ENCODE assay signal across 22 cellular contexts in the genomic region with DNA sequence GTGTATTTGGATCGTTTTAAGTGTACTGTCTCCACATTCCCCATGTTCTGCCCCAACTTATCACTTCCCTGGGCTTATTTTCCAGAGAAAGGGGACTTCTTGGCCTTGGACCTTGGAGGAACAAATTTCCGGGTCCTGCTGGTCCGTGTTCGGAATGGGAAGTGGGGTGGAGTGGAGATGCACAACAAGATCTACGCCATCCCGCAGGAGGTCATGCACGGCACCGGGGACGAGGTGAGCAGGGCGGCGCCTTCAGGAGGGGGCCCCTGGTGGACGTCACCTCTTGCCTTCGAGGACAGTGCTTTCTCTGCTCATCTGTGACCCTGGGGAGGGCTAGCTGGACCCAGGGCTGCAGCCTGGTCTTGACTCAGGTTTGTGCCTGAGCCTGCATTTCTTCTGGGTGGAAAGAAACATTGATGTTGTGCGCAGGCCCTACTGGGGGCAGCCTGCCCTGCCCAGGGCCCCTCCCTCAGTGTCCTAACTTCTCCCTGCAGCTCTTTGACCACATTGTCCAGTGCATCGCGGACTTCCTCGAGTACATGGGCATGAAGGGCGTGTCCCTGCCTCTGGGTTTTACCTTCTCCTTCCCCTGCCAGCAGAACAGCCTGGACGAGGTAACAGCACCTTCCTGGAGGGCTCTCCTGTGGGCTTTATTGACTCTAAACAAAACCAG.
"Had no signal": no experiment of that assay in that cellular context is flagged by ENCODE, and none has a peak within 500 bp of the region (broad histone marks: within the 10 kb centered on the region; RNA-seq: fewer than 3 reads in every experiment).

No MANE protein-coding gene starts in this region.

- DNase-seq: cortex of kidney; effector memory CD8-positive, alpha-beta T cell; hypothalamus; immature natural killer cell; kidney glomerular epithelial cell; mucosa of descending colon; naive B cell; right cardiac atrium; spleen; stimulated activated CD4-positive, alpha-beta T cell treated with anti-CD3 and anti-CD28 coated beads, Interleukin-4, amount 100 ng/mL, for 4 hours; stimulated activated naive CD8-positive, alpha-beta T cell treated with anti-CD3 and anti-CD28 coated beads, Interleukin-15, Interleukin-2, amounts not matched to agents 100 U/mL and 50 U/mL, for 24 hours; substantia nigra; testis; tibial artery had no signal

- H3K9me3 ChIP-seq: mucosa of descending colon, prostate gland, spleen, testis, tibial artery, upper lobe of left lung had no signal

- H3K4me3 ChIP-seq: lung, mucosa of descending colon, prostate gland, skin epidermis, spleen, testis, tibial artery, upper lobe of left lung had no signal

- H3K36me3 ChIP-seq: prostate gland had no signal

- ATAC-seq: effector memory CD8-positive, alpha-beta T cell; natural killer cell treated with Interleukin-12 subunit alpha and Interleukin-12 subunit beta and Interleukin-15 and Interleukin-18, amount 100 ng/mL, for 72 hours; right cardiac atrium; stimulated activated memory B cell treated with anti-CD40 and anti-IgM and Interleukin-4, amounts not matched to agents 10 μg/mL and 1 μg/mL and 100 μg/mL, for 72 hours; stimulated activated naive CD8-positive, alpha-beta T cell treated with anti-CD3 and anti-CD28 coated beads, Interleukin-15, Interleukin-2, amounts not matched to agents 100 U/mL and 50 U/mL, for 24 hours had no signal

- H3K27me3 ChIP-seq: spleen, testis, tibial artery, upper lobe of left lung had no signal

- H3K4me1 ChIP-seq: prostate gland, testis, tibial artery, upper lobe of left lung had no signal

- H3K27ac ChIP-seq: prostate gland, skin epidermis, spleen, testis, tibial artery, upper lobe of left lung had no signal

- FAIRE-seq: frontal cortex, urothelium cell line had no signal
